Comparison of ENCODE assay signal across 1 cellular context in the genomic region with DNA sequence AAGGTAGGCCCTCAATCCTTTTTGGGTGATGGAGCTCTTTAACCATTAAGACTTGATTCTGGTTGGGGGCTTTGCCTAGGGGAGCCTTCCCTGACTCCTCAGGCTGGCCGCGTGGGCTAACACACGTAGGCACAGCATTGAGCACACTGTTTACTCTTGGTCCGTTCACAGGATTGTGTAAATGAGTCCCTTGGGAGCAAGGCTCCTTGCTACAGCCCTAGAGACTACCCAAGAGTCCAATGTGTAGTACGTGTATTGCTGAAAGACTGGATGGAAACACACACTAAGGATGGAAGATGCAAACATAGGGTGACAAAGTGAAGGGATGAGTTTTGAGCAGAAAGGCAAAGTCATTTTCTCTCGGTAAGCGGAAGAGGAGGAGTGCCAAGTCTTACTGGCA.
A peak's percentile ranks its signal among the peaks of the same experiment; 100 is the strongest.
TF ChIP-seq lines count a peak whose summit lies in the region.

No MANE protein-coding gene starts in this region.

TF ChIP-seq in HepG2, 621 proteins besides CTCF, POLR2A, EP300 and RAD21:
- TF ChIP-seq MLX (CRISPR knock-in tag; IDR thresholded peaks at IDR 0.05) = 0 out of 2 replicates have a peak, but pooled peaks have one; percentile 14
- TF ChIP-seq, protein P1, sequence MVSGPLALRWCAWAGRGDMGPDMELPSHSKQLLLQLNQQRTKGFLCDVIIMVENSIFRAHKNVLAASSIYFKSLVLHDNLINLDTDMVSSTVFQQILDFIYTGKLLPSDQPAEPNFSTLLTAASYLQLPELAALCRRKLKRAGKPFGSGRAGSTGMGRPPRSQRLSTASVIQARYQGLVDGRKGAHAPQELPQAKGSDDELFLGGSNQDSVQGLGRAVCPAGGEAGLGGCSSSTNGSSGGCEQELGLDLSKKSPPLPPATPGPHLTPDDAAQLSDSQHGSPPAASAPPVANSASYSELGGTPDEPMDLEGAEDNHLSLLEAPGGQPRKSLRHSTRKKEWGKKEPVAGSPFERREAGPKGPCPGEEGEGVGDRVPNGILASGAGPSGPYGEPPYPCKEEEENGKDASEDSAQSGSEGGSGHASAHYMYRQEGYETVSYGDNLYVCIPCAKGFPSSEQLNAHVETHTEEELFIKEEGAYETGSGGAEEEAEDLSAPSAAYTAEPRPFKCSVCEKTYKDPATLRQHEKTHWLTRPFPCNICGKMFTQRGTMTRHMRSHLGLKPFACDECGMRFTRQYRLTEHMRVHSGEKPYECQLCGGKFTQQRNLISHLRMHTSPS (CRISPR knock-in tag; IDR thresholded peaks at IDR 0.05; ENCODE audit: low read depth) = 0 out of 2 replicates have a peak, but pooled peaks have one; percentile 22
- TF ChIP-seq, protein P2, sequence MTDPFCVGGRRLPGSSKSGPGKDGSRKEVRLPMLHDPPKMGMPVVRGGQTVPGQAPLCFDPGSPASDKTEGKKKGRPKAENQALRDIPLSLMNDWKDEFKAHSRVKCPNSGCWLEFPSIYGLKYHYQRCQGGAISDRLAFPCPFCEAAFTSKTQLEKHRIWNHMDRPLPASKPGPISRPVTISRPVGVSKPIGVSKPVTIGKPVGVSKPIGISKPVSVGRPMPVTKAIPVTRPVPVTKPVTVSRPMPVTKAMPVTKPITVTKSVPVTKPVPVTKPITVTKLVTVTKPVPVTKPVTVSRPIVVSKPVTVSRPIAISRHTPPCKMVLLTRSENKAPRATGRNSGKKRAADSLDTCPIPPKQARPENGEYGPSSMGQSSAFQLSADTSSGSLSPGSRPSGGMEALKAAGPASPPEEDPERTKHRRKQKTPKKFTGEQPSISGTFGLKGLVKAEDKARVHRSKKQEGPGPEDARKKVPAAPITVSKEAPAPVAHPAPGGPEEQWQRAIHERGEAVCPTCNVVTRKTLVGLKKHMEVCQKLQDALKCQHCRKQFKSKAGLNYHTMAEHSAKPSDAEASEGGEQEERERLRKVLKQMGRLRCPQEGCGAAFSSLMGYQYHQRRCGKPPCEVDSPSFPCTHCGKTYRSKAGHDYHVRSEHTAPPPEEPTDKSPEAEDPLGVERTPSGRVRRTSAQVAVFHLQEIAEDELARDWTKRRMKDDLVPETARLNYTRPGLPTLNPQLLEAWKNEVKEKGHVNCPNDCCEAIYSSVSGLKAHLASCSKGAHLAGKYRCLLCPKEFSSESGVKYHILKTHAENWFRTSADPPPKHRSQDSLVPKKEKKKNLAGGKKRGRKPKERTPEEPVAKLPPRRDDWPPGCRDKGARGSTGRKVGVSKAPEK (CRISPR knock-in tag; IDR thresholded peaks at IDR 0.05; ENCODE audit: borderline replicate concordance) = no peak
- TF ChIP-seq TSC22D2 (CRISPR knock-in tag; IDR thresholded peaks at IDR 0.05; ENCODE audit: borderline replicate concordance) = no peak
- TF ChIP-seq DPF2 (CRISPR knock-in tag; IDR thresholded peaks at IDR 0.05; ENCODE audit: borderline replicate concordance, low read depth) = no peak
